Comparison of ENCODE assay signal across 1 cellular context in the genomic region with DNA sequence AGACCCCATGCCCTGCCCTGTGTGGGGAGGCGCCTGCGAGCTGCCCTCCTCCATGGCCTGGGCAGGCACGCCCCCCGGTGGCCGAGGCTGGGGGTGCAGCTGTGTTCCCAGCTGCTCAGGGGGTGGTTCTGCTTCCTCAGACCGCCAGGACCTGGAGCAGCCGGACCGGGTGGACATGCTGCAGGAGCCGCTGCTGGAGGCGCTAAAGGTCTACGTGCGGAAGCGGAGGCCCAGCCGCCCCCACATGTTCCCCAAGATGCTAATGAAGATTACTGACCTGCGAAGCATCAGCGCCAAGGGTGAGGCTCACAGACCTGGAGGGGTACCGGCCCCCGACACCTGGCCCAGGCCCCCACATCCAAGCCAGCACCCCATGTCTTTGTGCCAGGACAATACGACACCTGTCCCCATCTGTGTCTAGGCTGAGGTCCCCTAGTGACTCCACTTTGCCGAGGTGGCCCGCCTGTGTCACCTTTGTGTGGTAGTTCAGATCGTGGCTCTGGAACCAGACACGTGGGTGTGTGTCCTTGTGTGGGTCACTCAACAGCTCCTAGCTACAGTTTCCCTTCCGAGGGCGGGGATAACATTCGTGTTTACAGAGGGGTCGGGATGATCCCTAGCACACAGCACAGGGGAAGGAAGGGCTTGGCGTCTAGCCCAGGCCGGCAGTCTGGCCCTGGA.
A peak's percentile ranks its signal among the peaks of the same experiment; 100 is the strongest.
TF ChIP-seq lines count a peak whose summit lies in the region.

No MANE protein-coding gene starts in this region.

TF ChIP-seq in HepG2, 621 proteins besides CTCF, POLR2A, EP300 and RAD21 (continued from another document and continues in another):
- TF ChIP-seq CEBPB (IDR thresholded peaks at IDR 0.05; ENCODE audit: borderline replicate concordance, low read depth, low read length) (no peak), NFIB (CRISPR knock-in tag; IDR thresholded peaks at IDR 0.05; ENCODE audit: borderline replicate concordance) (no peak), ZNF24 (IDR thresholded peaks at IDR 0.05) (no peak), KMT2A (CRISPR knock-in tag; IDR thresholded peaks at IDR 0.05) (no peak), GATA4 (IDR thresholded peaks at IDR 0.05; ENCODE audit: borderline replicate concordance, low read depth) (no peak), ARHGAP35 (CRISPR knock-in tag; IDR thresholded peaks at IDR 0.05; ENCODE audit: borderline replicate concordance) (0 out of 2 replicates have a peak, but pooled peaks have one; percentile 28), MTF2 (CRISPR knock-in tag; IDR thresholded peaks at IDR 0.05; ENCODE audit: borderline replicate concordance) (no peak), ZNF775 (CRISPR knock-in tag; IDR thresholded peaks at IDR 0.05; ENCODE audit: borderline replicate concordance) (no peak), ZNF768 (CRISPR knock-in tag; IDR thresholded peaks at IDR 0.05) (no peak), NCOR1 (IDR thresholded peaks at IDR 0.05; ENCODE audit: borderline replicate concordance, low read length) (no peak), FOXK2 (IDR thresholded peaks at IDR 0.05) (no peak), HDAC6 (IDR thresholded peaks at IDR 0.05; ENCODE audit: low read depth, low read length) (no peak), AHR (CRISPR knock-in tag; IDR thresholded peaks at IDR 0.05) (0 out of 2 replicates have a peak, but pooled peaks have one; percentile 69), HES4 (CRISPR knock-in tag; IDR thresholded peaks at IDR 0.05; ENCODE audit: borderline replicate concordance) (no peak), ZFP91 (CRISPR knock-in tag; IDR thresholded peaks at IDR 0.05; ENCODE audit: borderline replicate concordance) (peak; percentile 90), MYPOP (CRISPR knock-in tag; IDR thresholded peaks at IDR 0.05) (no peak), MXD1 (CRISPR knock-in tag; IDR thresholded peaks at IDR 0.05) (no peak), NKX3-1 (CRISPR knock-in tag; IDR thresholded peaks at IDR 0.05) (no peak), NONO (IDR thresholded peaks at IDR 0.05) (no peak), NONO (CRISPR knock-in tag; conservative IDR thresholded peaks at IDR 0.05) (peak; percentile 49; the same call in 1 of the 2 replicates), ZNF180 (CRISPR knock-in tag; IDR thresholded peaks at IDR 0.05; ENCODE audit: borderline replicate concordance, low read depth) (no peak), NRL (CRISPR knock-in tag; IDR thresholded peaks at IDR 0.05; ENCODE audit: borderline replicate concordance) (no peak), ZNF713 (CRISPR knock-in tag; IDR thresholded peaks at IDR 0.05) (no peak), RBM22 (optimal IDR thresholded peaks at IDR 0.05; ENCODE audit: low read length) (no peak), TP53 (CRISPR knock-in tag; conservative IDR thresholded peaks at IDR 0.05) (no peak), ZNF503 (CRISPR knock-in tag; IDR thresholded peaks at IDR 0.05) (no peak), FOXA1 (IDR thresholded peaks at IDR 0.05) (no peak), FOXA1 (CRISPR knock-in tag; IDR thresholded peaks at IDR 0.05) (peak; percentile 45; the same call in 1 of the 2 replicates), ZNF337 (CRISPR knock-in tag; IDR thresholded peaks at IDR 0.05; ENCODE audit: borderline replicate concordance, low read depth) (no peak), TOE1 (CRISPR knock-in tag; IDR thresholded peaks at IDR 0.05) (no peak), TOPORS (CRISPR knock-in tag; IDR thresholded peaks at IDR 0.05) (no peak), ZNF205 (CRISPR knock-in tag; IDR thresholded peaks at IDR 0.05) (0 out of 2 replicates have a peak, but pooled peaks have one; percentile 60), SP140L (CRISPR knock-in tag; IDR thresholded peaks at IDR 0.05; ENCODE audit: borderline replicate concordance) (no peak), SPEN (CRISPR knock-in tag; IDR thresholded peaks at IDR 0.05; ENCODE audit: low read depth) (peak; percentile 34), SOX13 (IDR thresholded peaks at IDR 0.05) (no peak), SOX13 (CRISPR knock-in tag; conservative IDR thresholded peaks at IDR 0.05 in 1 of 2, IDR thresholded peaks at IDR 0.05 in 1 of 2) (peak in 1 of 2 experiments; percentile 9; a peak in 1 of 4 replicates), STAG1 (CRISPR knock-in tag; IDR thresholded peaks at IDR 0.05) (peak; percentile 99), ZNF263 (CRISPR knock-in tag; IDR thresholded peaks at IDR 0.05) (no peak; the same call in 1 of the 2 replicates), ZFAT (CRISPR knock-in tag; conservative IDR thresholded peaks at IDR 0.05) (no peak), ARNTL (CRISPR knock-in tag; IDR thresholded peaks at IDR 0.05) (no peak)
- TF ChIP-seq, protein P1, sequence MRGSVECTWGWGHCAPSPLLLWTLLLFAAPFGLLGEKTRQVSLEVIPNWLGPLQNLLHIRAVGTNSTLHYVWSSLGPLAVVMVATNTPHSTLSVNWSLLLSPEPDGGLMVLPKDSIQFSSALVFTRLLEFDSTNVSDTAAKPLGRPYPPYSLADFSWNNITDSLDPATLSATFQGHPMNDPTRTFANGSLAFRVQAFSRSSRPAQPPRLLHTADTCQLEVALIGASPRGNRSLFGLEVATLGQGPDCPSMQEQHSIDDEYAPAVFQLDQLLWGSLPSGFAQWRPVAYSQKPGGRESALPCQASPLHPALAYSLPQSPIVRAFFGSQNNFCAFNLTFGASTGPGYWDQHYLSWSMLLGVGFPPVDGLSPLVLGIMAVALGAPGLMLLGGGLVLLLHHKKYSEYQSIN (CRISPR knock-in tag; IDR thresholded peaks at IDR 0.05; ENCODE audit: borderline replicate concordance) = no peak
- TF ChIP-seq, protein P2, sequence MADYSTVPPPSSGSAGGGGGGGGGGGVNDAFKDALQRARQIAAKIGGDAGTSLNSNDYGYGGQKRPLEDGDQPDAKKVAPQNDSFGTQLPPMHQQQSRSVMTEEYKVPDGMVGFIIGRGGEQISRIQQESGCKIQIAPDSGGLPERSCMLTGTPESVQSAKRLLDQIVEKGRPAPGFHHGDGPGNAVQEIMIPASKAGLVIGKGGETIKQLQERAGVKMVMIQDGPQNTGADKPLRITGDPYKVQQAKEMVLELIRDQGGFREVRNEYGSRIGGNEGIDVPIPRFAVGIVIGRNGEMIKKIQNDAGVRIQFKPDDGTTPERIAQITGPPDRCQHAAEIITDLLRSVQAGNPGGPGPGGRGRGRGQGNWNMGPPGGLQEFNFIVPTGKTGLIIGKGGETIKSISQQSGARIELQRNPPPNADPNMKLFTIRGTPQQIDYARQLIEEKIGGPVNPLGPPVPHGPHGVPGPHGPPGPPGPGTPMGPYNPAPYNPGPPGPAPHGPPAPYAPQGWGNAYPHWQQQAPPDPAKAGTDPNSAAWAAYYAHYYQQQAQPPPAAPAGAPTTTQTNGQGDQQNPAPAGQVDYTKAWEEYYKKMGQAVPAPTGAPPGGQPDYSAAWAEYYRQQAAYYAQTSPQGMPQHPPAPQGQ (CRISPR knock-in tag; IDR thresholded peaks at IDR 0.05; ENCODE audit: borderline replicate concordance) = 0 out of 2 replicates have a peak, but pooled peaks have one; percentile 87
- TF ChIP-seq, protein P3, sequence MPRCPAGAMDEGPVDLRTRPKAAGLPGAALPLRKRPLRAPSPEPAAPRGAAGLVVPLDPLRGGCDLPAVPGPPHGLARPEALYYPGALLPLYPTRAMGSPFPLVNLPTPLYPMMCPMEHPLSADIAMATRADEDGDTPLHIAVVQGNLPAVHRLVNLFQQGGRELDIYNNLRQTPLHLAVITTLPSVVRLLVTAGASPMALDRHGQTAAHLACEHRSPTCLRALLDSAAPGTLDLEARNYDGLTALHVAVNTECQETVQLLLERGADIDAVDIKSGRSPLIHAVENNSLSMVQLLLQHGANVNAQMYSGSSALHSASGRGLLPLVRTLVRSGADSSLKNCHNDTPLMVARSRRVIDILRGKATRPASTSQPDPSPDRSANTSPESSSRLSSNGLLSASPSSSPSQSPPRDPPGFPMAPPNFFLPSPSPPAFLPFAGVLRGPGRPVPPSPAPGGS (CRISPR knock-in tag; IDR thresholded peaks at IDR 0.05) = no peak
- TF ChIP-seq, protein P4, sequence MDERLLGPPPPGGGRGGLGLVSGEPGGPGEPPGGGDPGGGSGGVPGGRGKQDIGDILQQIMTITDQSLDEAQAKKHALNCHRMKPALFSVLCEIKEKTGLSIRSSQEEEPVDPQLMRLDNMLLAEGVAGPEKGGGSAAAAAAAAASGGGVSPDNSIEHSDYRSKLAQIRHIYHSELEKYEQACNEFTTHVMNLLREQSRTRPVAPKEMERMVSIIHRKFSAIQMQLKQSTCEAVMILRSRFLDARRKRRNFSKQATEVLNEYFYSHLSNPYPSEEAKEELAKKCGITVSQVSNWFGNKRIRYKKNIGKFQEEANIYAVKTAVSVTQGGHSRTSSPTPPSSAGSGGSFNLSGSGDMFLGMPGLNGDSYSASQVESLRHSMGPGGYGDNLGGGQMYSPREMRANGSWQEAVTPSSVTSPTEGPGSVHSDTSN (CRISPR knock-in tag; IDR thresholded peaks at IDR 0.05) = no peak
- TF ChIP-seq, protein P5, sequence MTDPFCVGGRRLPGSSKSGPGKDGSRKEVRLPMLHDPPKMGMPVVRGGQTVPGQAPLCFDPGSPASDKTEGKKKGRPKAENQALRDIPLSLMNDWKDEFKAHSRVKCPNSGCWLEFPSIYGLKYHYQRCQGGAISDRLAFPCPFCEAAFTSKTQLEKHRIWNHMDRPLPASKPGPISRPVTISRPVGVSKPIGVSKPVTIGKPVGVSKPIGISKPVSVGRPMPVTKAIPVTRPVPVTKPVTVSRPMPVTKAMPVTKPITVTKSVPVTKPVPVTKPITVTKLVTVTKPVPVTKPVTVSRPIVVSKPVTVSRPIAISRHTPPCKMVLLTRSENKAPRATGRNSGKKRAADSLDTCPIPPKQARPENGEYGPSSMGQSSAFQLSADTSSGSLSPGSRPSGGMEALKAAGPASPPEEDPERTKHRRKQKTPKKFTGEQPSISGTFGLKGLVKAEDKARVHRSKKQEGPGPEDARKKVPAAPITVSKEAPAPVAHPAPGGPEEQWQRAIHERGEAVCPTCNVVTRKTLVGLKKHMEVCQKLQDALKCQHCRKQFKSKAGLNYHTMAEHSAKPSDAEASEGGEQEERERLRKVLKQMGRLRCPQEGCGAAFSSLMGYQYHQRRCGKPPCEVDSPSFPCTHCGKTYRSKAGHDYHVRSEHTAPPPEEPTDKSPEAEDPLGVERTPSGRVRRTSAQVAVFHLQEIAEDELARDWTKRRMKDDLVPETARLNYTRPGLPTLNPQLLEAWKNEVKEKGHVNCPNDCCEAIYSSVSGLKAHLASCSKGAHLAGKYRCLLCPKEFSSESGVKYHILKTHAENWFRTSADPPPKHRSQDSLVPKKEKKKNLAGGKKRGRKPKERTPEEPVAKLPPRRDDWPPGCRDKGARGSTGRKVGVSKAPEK (CRISPR knock-in tag; IDR thresholded peaks at IDR 0.05; ENCODE audit: borderline replicate concordance) = no peak
- TF ChIP-seq, protein P6, sequence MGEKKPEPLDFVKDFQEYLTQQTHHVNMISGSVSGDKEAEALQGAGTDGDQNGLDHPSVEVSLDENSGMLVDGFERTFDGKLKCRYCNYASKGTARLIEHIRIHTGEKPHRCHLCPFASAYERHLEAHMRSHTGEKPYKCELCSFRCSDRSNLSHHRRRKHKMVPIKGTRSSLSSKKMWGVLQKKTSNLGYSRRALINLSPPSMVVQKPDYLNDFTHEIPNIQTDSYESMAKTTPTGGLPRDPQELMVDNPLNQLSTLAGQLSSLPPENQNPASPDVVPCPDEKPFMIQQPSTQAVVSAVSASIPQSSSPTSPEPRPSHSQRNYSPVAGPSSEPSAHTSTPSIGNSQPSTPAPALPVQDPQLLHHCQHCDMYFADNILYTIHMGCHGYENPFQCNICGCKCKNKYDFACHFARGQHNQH (CRISPR knock-in tag; IDR thresholded peaks at IDR 0.05) = peak; percentile 70; the same call in 1 of the 2 replicates
- TF ChIP-seq, protein P7, sequence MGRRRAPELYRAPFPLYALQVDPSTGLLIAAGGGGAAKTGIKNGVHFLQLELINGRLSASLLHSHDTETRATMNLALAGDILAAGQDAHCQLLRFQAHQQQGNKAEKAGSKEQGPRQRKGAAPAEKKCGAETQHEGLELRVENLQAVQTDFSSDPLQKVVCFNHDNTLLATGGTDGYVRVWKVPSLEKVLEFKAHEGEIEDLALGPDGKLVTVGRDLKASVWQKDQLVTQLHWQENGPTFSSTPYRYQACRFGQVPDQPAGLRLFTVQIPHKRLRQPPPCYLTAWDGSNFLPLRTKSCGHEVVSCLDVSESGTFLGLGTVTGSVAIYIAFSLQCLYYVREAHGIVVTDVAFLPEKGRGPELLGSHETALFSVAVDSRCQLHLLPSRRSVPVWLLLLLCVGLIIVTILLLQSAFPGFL (CRISPR knock-in tag; IDR thresholded peaks at IDR 0.05) = no peak
